In genomic region chr19:52307275-52307674, GRCh38 we compare ENCODE assay signal across 14 cellular contexts. TPM values are rescaled to one million over a fixed set of nuclear protein-coding genes. Genes with fewer than 3 reads are reported as not detected.
DNase-seq lines count a peak whose midpoint lies in the region; ATAC-seq, FAIRE-seq and TF ChIP-seq lines count a peak whose summit lies in the region.
"Had no signal": no experiment of that assay in that cellular context is flagged by ENCODE, and none has a peak within 500 bp of the region (broad histone marks: within the 10 kb centered on the region; RNA-seq: fewer than 3 reads in every experiment).

No MANE protein-coding gene starts in this region.

- H3K4me1 ChIP-seq in A549, result no peaks in the 10 kb centered on the region
- H3K4me1 ChIP-seq: gastrocnemius medialis, stomach had no signal

- no peak overlapping the region for H3K27ac ChIP-seq in A549
- H3K27ac ChIP-seq: gastrocnemius medialis, stomach had no signal

- ATAC-seq in A549 (peak in 1 of 2 experiments; percentile 32; a peak in 1 of 6 replicates), HG02642 (IDR thresholded peaks at IDR 0.05; ENCODE audit: poor library complexity, unreplicated experiment) (no peak), HG03196 (IDR thresholded peaks at IDR 0.05; ENCODE audit: unreplicated experiment) (no peak), GM18873 (IDR thresholded peaks at IDR 0.05; ENCODE audit: low FRiP score, unreplicated experiment) (no peak)
- ATAC-seq: gastrocnemius medialis, left cardiac atrium had no signal

- TF ChIP-seq EP300 in A549 (IDR thresholded peaks at IDR 0.05), result no peak

- 88% methylated on average over 10 of the region's 10 CpGs for WGBS in A549 (ENCODE audit: missing lambda C conversion rate)

- CTCF ChIA-PET in A549 (lab: Yijun Ruan, JAX), result no interaction called here

- POLR2A ChIA-PET in A549 (lab: Yijun Ruan, JAX), result no interaction called here

- no peak for TF ChIP-seq RAD21 in A549 (conservative IDR thresholded peaks at IDR 0.05 in 1 of 2, IDR thresholded peaks at IDR 0.05 in 1 of 2)

- FAIRE-seq in A549 (lab: Jason Lieb, UNC), result no peak

- no peak overlapping the region for H3K4me3 ChIP-seq in A549
- no peak overlapping the region for H3K4me3 ChIP-seq in fibroblast of mammary gland (ENCODE audit: control insufficient read depth, low read depth, low read length)
- H3K4me3 ChIP-seq: stomach had no signal

- no peak for TF ChIP-seq POLR2A in A549 (IDR thresholded peaks at IDR 0.05; ENCODE audit: low read length)

- TF ChIP-seq CTCF in A549 (IDR thresholded peaks at IDR 0.05) (no peak), fibroblast of mammary gland (conservative IDR thresholded peaks at IDR 0.05; ENCODE audit: control insufficient read depth, insufficient read depth, low read depth, low read length) (no peak)

- in situ Hi-C loops in Caki2 (cut with HindIII; ENCODE audit: low pct_unique_long_range_greater_than_20kb, low sequenced_read_pairs), result no loop called here

- no peak overlapping the region for H3K4me2 ChIP-seq in A549

- DNase-seq in A549 (ENCODE audit: low read depth in 1 of 2, low spot score in 1 of 2) (peak in 1 of 2 experiments; percentile 72), Caki2 (ENCODE audit: low read depth) (peak; percentile 58), RPMI7951 (ENCODE audit: low read depth) (peak; percentile 36), fibroblast of mammary gland (ENCODE audit: low read depth) (peak; percentile 26), inferior parietal cortex (ENCODE audit: extremely low spot score) (no peak)
- DNase-seq: activated effector memory CD4-positive, alpha-beta T cell treated with anti-CD3 and anti-CD28 coated beads, Interleukin-2, amount 50 U/mL, for 16 hours; gastrocnemius medialis; HFFc6; left cardiac atrium; nucleus accumbens; stomach had no signal

- H3K9me3 ChIP-seq in A549, result peaks cover 90% of the 10 kb centered on the region

TF ChIP-seq in A549, 52 proteins besides CTCF, POLR2A, EP300 and RAD21:
- TF ChIP-seq GATA3 (IDR thresholded peaks at IDR 0.05; ENCODE audit: borderline replicate concordance) (0 out of 2 replicates have a peak, but pooled peaks have one; percentile 15), JUNB (IDR thresholded peaks at IDR 0.05) (no peak)

RNA-seq across cellular contexts. Expression of gene ZNF480, which starts 10.3 kb away (rescaled TPM):
- polyA plus RNA-seq in A549 (2011; rRNA removed) (11.0 and 14.1 TPM in 2 replicates), A549 (2017; fragmentation: RNase III; extraction: RNeasy Plus Mini Kit Qiagen cat#74134 plus additional on column Dnase treatment) (62.7 to 68.5 TPM (median 63.6 TPM) in 3 replicates)
- polyA plus RNA-seq in A549 (2012; cell fraction: cytosol; rRNA removed), result 2.0 and 2.2 TPM in 2 replicates
- polyA plus RNA-seq in A549 (2012; cell fraction: nucleus; rRNA removed), result 0.82 and 0.91 TPM in 2 replicates
- polyA minus RNA-seq in A549 (2011; rRNA and poly(A)+ RNA removed), result 4.0 and 4.1 TPM in 2 replicates
- 4.5 and 7.4 TPM in 2 replicates for total RNA-seq in Caki2 (2014; rRNA removed; shearing (Covaris generic); ENCODE audit: low replicate concordance)
- total RNA-seq in RPMI7951 (2014; rRNA removed; shearing (Covaris generic)), result 8.7 and 10.8 TPM in 2 replicates

RNA-seq across cellular contexts. Expression of gene ZNF610, which starts 28.8 kb away (rescaled TPM):
- polyA plus RNA-seq in A549 (2011; rRNA removed), result 0.11 TPM in 1 of 2 replicates, not detected in the other
- not detected in 2 replicates for polyA plus RNA-seq in A549 (2012; cell fraction: cytosol; rRNA removed)
- not detected in 2 replicates for polyA plus RNA-seq in A549 (2012; cell fraction: nucleus; rRNA removed)
- 0.08 TPM in 1 of 3 replicates, not detected in the others for polyA plus RNA-seq in A549 (2017; fragmentation: RNase III; extraction: RNeasy Plus Mini Kit Qiagen cat#74134 plus additional on column Dnase treatment)
- polyA minus RNA-seq in A549 (2011; rRNA and poly(A)+ RNA removed), result not detected in 2 replicates
- 1.2 and 2.2 TPM in 2 replicates for total RNA-seq in Caki2 (2014; rRNA removed; shearing (Covaris generic); ENCODE audit: low replicate concordance)
- 1.4 and 1.6 TPM in 2 replicates for total RNA-seq in RPMI7951 (2014; rRNA removed; shearing (Covaris generic))

RNA-seq across cellular contexts. Expression of gene ZNF766, which starts 37.9 kb away (rescaled TPM):
- 19.3 and 21.9 TPM in 2 replicates for polyA plus RNA-seq in A549 (2011; rRNA removed)
- 4.5 and 4.7 TPM in 2 replicates for polyA plus RNA-seq in A549 (2012; cell fraction: cytosol; rRNA removed)
- 2.5 and 3.8 TPM in 2 replicates for polyA plus RNA-seq in A549 (2012; cell fraction: nucleus; rRNA removed)
- polyA plus RNA-seq in A549 (2017; fragmentation: RNase III; extraction: RNeasy Plus Mini Kit Qiagen cat#74134 plus additional on column Dnase treatment), result 11.1 to 11.9 TPM (median 11.2 TPM) in 3 replicates
- polyA minus RNA-seq in A549 (2011; rRNA and poly(A)+ RNA removed), result 11.6 and 11.7 TPM in 2 replicates
- total RNA-seq in Caki2 (2014; rRNA removed; shearing (Covaris generic); ENCODE audit: low replicate concordance), result 11.9 and 37.7 TPM in 2 replicates
- 11.7 and 13.8 TPM in 2 replicates for total RNA-seq in RPMI7951 (2014; rRNA removed; shearing (Covaris generic))
